ENCODE assay signal across 20 cellular contexts in the genomic region with DNA sequence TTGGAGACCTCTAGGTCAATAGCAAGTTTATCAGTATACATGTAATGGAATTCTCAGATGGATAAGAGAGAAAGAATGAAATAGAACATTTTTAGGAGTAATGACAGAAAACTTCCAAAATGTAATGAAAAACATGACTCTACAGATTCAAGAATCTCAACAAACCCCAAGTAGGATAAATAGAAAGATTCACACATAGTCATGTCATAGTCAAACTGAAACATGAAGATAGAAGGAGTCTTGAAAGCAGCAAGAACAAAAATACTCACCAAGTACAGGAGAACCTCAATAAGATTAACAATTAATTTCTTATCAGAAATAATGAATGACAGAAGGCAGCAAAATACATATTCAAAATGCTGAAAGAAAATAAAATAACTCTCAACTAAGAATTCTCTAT.
DNase-seq lines count a peak whose midpoint lies in the region; ATAC-seq and TF ChIP-seq lines count a peak whose summit lies in the region.
"Had no signal": no experiment of that assay in that cellular context is flagged by ENCODE, and none has a peak within 500 bp of the region (broad histone marks: within the 10 kb centered on the region; RNA-seq: fewer than 3 reads in every experiment).

No MANE protein-coding gene starts in this region.

- H3F3A ChIP-seq in smooth muscle cell (ENCODE audit: low read depth), result no peaks in the 10 kb centered on the region

- no peak overlapping the region for H3K4me3 ChIP-seq in smooth muscle cell
- H3K4me3 ChIP-seq: GM23248, MG63, Peyer's patch had no signal

- no peaks in the 10 kb centered on the region for H4K20me1 ChIP-seq in smooth muscle cell (ENCODE audit: low read depth)

- peaks cover 6% of the 10 kb centered on the region for H3K4me1 ChIP-seq in smooth muscle cell (ENCODE audit: low read depth)
- H3K4me1 ChIP-seq: Caco-2, Peyer's patch had no signal

- H3K36me3 ChIP-seq in smooth muscle cell (ENCODE audit: low read depth), result no peaks in the 10 kb centered on the region
- H3K36me3 ChIP-seq: MG63, Peyer's patch had no signal

- no peak overlapping the region for H3K27ac ChIP-seq in smooth muscle cell (ENCODE audit: low read depth)
- H3K27ac ChIP-seq: GM23248, Peyer's patch had no signal

- DNase-seq in smooth muscle cell (lab: John Stamatoyannopoulos, UW; ENCODE audit: unreplicated experiment), result no peak
- no peak for DNase-seq in stimulated activated CD4-positive, alpha-beta T cell treated with anti-CD3 and anti-CD28 coated beads, Interleukin-4, amount 100 ng/mL, for 4 hours
- no peak for DNase-seq in NK-92 (lab: John Stamatoyannopoulos, UW; ENCODE audit: unreplicated experiment)
- DNase-seq: ACHN; Caco-2; CD4-positive, CD25-positive, alpha-beta regulatory T cell; GM23248; MG63; NCI-H1092 treated with DMSO at 0.1 percent for 48 hours; NCI-H187; NCI-H446; Peyer's patch; T-cell; T-helper 9 cell had no signal

- H2AFZ ChIP-seq in smooth muscle cell (ENCODE audit: low read depth), result peak overlapping the region; percentile 17
- H2AFZ ChIP-seq: GM23248 had no signal

- no peak overlapping the region for H3K4me2 ChIP-seq in smooth muscle cell

- no peaks in the 10 kb centered on the region for H3K79me2 ChIP-seq in smooth muscle cell (ENCODE audit: low read depth)

- H3K27me3 ChIP-seq in smooth muscle cell (ENCODE audit: low read depth), result no peaks in the 10 kb centered on the region
- H3K27me3 ChIP-seq: MG63, Peyer's patch had no signal

- H3K9ac ChIP-seq in smooth muscle cell (ENCODE audit: low read depth), result no peak overlapping the region
- H3K9ac ChIP-seq: GM23248 had no signal

- H3K9me3 ChIP-seq in smooth muscle cell (replicated peaks; ENCODE audit: low read depth), result no peaks in the 10 kb centered on the region
- H3K9me3 ChIP-seq: Caco-2, MG63, Peyer's patch had no signal

- ATAC-seq in GM18870 (IDR thresholded peaks at IDR 0.05; ENCODE audit: unreplicated experiment) (peak; percentile 60), HG02678 (IDR thresholded peaks at IDR 0.05; ENCODE audit: unreplicated experiment) (peak; percentile 54), HG03565 (IDR thresholded peaks at IDR 0.05; ENCODE audit: unreplicated experiment) (peak; percentile 58), GM19395 (IDR thresholded peaks at IDR 0.05; ENCODE audit: unreplicated experiment) (no peak)
- ATAC-seq: HCT116, Right ventricle myocardium inferior, T-cell had no signal

- TF ChIP-seq CTCF in smooth muscle cell (IDR thresholded peaks at IDR 0.05; ENCODE audit: borderline replicate concordance, insufficient read depth, poor library complexity, severe bottlenecking), result no peak
